In the genomic region with DNA sequence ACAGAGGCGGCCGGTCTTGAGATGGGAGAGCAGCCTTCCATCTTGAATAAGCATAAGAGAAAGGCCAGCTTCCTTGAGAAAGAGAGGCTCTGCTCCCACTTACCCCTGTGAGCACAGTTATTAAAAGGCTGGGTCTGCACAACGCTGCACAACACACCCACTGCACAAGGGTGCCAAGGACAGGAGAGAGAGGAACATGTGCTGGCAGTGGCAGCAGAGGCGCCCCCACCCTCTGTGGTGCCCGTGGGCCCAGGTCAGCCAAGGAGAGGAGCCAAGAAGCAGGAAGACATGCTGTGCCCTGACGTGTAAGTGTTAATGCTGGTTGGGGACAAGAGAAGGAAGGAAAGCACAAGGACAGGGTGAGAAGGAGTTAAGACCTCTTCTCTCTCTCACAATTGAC, we compare ENCODE assay signal across 27 cellular contexts.
A peak's percentile ranks its signal among the peaks of the same experiment; 100 is the strongest.
DNase-seq lines count a peak whose midpoint lies in the region; ATAC-seq and TF ChIP-seq lines count a peak whose summit lies in the region.
"Had no signal": no experiment of that assay in that cellular context is flagged by ENCODE, and none has a peak within 500 bp of the region (broad histone marks: within the 10 kb centered on the region; RNA-seq: fewer than 3 reads in every experiment).

No MANE protein-coding gene starts in this region.

- H3K4me1 Mint-ChIP-seq in brain = peaks cover 34% of the 10 kb centered on the region

- peak overlapping the region; percentile 46 to 93 (median 86) for H3K27ac Mint-ChIP-seq in brain
- H3K27ac Mint-ChIP-seq: activated naive CD8-positive, alpha-beta T cell treated with anti-CD3 and anti-CD28 coated beads, Interleukin-2, amount 50 U/mL, for 24 hours; activated T-helper 2 cell treated with anti-CD3 and anti-CD28 coated beads, Interferon-gamma antibody, Interleukin-2, Interleukin-4, amounts not matched to agents 10 μg/mL and 5 μg/mL and 100 μg/mL, durations not matched to agents 14 hours and 24 hours and 36 hours; CD4-positive, alpha-beta memory T cell; mesothelial cell of epicardium; nephron; type B pancreatic cell had no signal

- ATAC-seq in right cardiac atrium (peak; percentile 26 to 59), HG02981 (IDR thresholded peaks at IDR 0.05; ENCODE audit: unreplicated experiment) (no peak)
- ATAC-seq: activated naive CD8-positive, alpha-beta T cell treated with anti-CD3 and anti-CD28 coated beads, Interleukin-2, amount 50 U/mL, for 24 hours; K562 had no signal

- H3K9me3 ChIP-seq in right cardiac atrium (ENCODE audit: control insufficient read depth, low read length) (no peaks in the 10 kb centered on the region), sigmoid colon (no peaks in the 10 kb centered on the region)
- H3K9me3 ChIP-seq: colonic mucosa had no signal

- TF ChIP-seq CTCF in brain (conservative IDR thresholded peaks at IDR 0.05) (no peak), sigmoid colon (IDR thresholded peaks at IDR 0.05) (no peak), GM13976 (IDR thresholded peaks at IDR 0.05; ENCODE audit: borderline replicate concordance, control extremely low read depth, extremely low read depth, insufficient read depth, missing control alignments) (no peak)

- H3K4me1 ChIP-seq in right cardiac atrium (ENCODE audit: control insufficient read depth, insufficient read depth, low read length) = peaks cover 2% of the 10 kb centered on the region
- peaks cover 0 to 52% (median 46%) of the 10 kb centered on the region in 4 donors for H3K4me1 ChIP-seq in sigmoid colon
- H3K4me1 ChIP-seq: colonic mucosa had no signal

- TF ChIP-seq POLR2A in sigmoid colon (IDR thresholded peaks at IDR 0.05) = no peak

- DNase-seq in CD1c-positive myeloid dendritic cell (ENCODE audit: extremely low spot score) (peak; percentile 17), right cardiac atrium (no peak), sigmoid colon (no peak), COR-L47 (lab: John Stamatoyannopoulos, UW) (no peak), G401 (ENCODE audit: low spot score) (no peak), GM13976 (ENCODE audit: low spot score) (no peak)
- DNase-seq: activated CD4-positive, alpha-beta T cell treated with anti-CD3 and anti-CD28 coated beads, Interleukin-2, amount 50 U/mL, for 48 hours; activated CD4-positive, CD25-positive, alpha-beta regulatory T cell; activated CD8-positive, alpha-beta memory T cell treated with anti-CD3 and anti-CD28 coated beads, Interleukin-2, amount 50 U/mL, for 48 hours; activated naive CD8-positive, alpha-beta T cell treated with anti-CD3 and anti-CD28 coated beads, Interleukin-2, amount 50 U/mL, for 24 hours; brain microvascular endothelial cell; CD4-positive, alpha-beta memory T cell; colonic mucosa; glutamatergic neuron; MM.1S; NCI-H146; NCI-H69; stimulated activated CD4-positive, alpha-beta T cell treated with anti-CD3 and anti-CD28 coated beads, Interleukin-2, amount 100 ng/mL, for 48 hours; stimulated activated naive CD4-positive, alpha-beta T cell treated with Interleukin-2 at 50 U/mL for 16 hours had no signal

- in situ Hi-C loops in G401 (cut with HindIII; ENCODE audit: low sequenced_read_pairs) (no loop called here), GM13976 (cut with MboI; ENCODE audit: low sequenced_read_pairs, unreplicated experiment) (no loop called here)

- peak overlapping the region in 2 of 5 experiments; percentile 7 to 33 for H3K4me3 Mint-ChIP-seq in brain
- H3K4me3 Mint-ChIP-seq: activated naive CD8-positive, alpha-beta T cell treated with anti-CD3 and anti-CD28 coated beads, Interleukin-2, amount 50 U/mL, for 24 hours; CD4-positive, alpha-beta memory T cell; mesothelial cell of epicardium; nephron; type B pancreatic cell had no signal

- H3K27me3 ChIP-seq in right cardiac atrium (ENCODE audit: control insufficient read depth, insufficient read depth) (no peaks in the 10 kb centered on the region), sigmoid colon (no peaks in the 10 kb centered on the region)
- H3K27me3 ChIP-seq: brain microvascular endothelial cell, colonic mucosa had no signal

- H3K4me3 ChIP-seq in right cardiac atrium (ENCODE audit: low read length) (no peak overlapping the region), sigmoid colon (no peak overlapping the region)
- H3K4me3 ChIP-seq: colonic mucosa, K562, smooth muscle cell had no signal

- WGBS in right cardiac atrium = 54% methylated on average over 6 of the region's 6 CpGs
- 50 to 55% methylated on average over 6 of the region's 6 CpGs for WGBS in sigmoid colon, 2 donors

- peaks cover 81% of the 10 kb centered on the region for H3K36me3 Mint-ChIP-seq in brain
- H3K36me3 Mint-ChIP-seq: CD4-positive, alpha-beta memory T cell had no signal

- H3K27ac ChIP-seq in right cardiac atrium (ENCODE audit: low read length) (no peak overlapping the region), sigmoid colon (peak overlapping the region; percentile 38 to 60 (median 42))
- H3K27ac ChIP-seq: brain microvascular endothelial cell, colonic mucosa had no signal

- peaks cover 3 to 18% (median 11%) of the 10 kb centered on the region in 5 experiments for H3K9me3 Mint-ChIP-seq in brain

- H3K36me3 ChIP-seq in sigmoid colon = peaks cover 0 to 13% (median 0%) of the 10 kb centered on the region in 4 donors
- H3K36me3 ChIP-seq: brain microvascular endothelial cell, colonic mucosa had no signal

- H3K27me3 Mint-ChIP-seq in brain = no peaks in the 10 kb centered on the region
- H3K27me3 Mint-ChIP-seq: activated naive CD8-positive, alpha-beta T cell treated with anti-CD3 and anti-CD28 coated beads, Interleukin-2, amount 50 U/mL, for 24 hours; CD4-positive, alpha-beta memory T cell; type B pancreatic cell had no signal

- intact Hi-C loops in right cardiac atrium (cut with DNase I) = no loop called here
- intact Hi-C loops in sigmoid colon (cut with DNase I) = no loop called here

- TF ChIP-seq EP300 in sigmoid colon (IDR thresholded peaks at IDR 0.05) = no peak
